ENCODE assay signal across 19 cellular contexts in genomic region chr21:38774586-38775285, GRCh38.
"Had no signal": no experiment of that assay in that cellular context is flagged by ENCODE, and none has a peak within 500 bp of the region (broad histone marks: within the 10 kb centered on the region; RNA-seq: fewer than 3 reads in every experiment).

No MANE protein-coding gene starts in this region.

- ATAC-seq: activated CD8-positive, alpha-beta T cell treated with anti-CD3 and anti-CD28 coated beads for 36 hours; activated naive CD8-positive, alpha-beta T cell treated with anti-CD3 and anti-CD28 coated beads, Interleukin-2, amount 50 U/mL, for 24 hours; left colon; stimulated activated naive CD8-positive, alpha-beta T cell treated with anti-CD3 and anti-CD28 coated beads, Interleukin-15, Interleukin-2, amounts not matched to agents 100 U/mL and 50 U/mL, for 24 hours had no signal

- H3K27ac ChIP-seq: esophagus muscularis mucosa, SK-N-MC had no signal

- H3K4me3 ChIP-seq: esophagus muscularis mucosa, SK-N-MC, upper lobe of left lung had no signal

- H3K27me3 ChIP-seq: esophagus muscularis mucosa, upper lobe of left lung had no signal

- DNase-seq: activated CD4-positive, alpha-beta T cell treated with anti-CD3 and anti-CD28 coated beads, Interleukin-2, amount 10 ng/mL, durations not matched to agents 24 days and 14 days; activated CD4-positive, CD25-positive, alpha-beta regulatory T cell; activated CD8-positive, alpha-beta T cell treated with anti-CD3 and anti-CD28 coated beads for 36 hours; activated naive CD4-positive, alpha-beta T cell treated with anti-CD3 and anti-CD28 coated beads, Interleukin-2, amount 10 ng/mL, durations not matched to agents 7 days and 5 days; activated naive CD8-positive, alpha-beta T cell treated with anti-CD3 and anti-CD28 coated beads, Interleukin-2, amount 50 U/mL, for 24 hours; activated T-cell treated with anti-CD3 and anti-CD28 coated beads, Interleukin-2, amount 50 U/mL, for 24 hours; effector memory CD4-positive, alpha-beta T cell; foreskin melanocyte; glutamatergic neuron; hypothalamus; islet precursor cell; left colon; occipital lobe; stimulated activated naive CD8-positive, alpha-beta T cell treated with anti-CD3 and anti-CD28 coated beads, Interleukin-15, Interleukin-2, amounts not matched to agents 100 U/mL and 50 U/mL, for 24 hours; T-helper 1 cell; T-helper 9 cell had no signal

- H3K36me3 ChIP-seq: esophagus muscularis mucosa, upper lobe of left lung had no signal
